In the genomic region with DNA sequence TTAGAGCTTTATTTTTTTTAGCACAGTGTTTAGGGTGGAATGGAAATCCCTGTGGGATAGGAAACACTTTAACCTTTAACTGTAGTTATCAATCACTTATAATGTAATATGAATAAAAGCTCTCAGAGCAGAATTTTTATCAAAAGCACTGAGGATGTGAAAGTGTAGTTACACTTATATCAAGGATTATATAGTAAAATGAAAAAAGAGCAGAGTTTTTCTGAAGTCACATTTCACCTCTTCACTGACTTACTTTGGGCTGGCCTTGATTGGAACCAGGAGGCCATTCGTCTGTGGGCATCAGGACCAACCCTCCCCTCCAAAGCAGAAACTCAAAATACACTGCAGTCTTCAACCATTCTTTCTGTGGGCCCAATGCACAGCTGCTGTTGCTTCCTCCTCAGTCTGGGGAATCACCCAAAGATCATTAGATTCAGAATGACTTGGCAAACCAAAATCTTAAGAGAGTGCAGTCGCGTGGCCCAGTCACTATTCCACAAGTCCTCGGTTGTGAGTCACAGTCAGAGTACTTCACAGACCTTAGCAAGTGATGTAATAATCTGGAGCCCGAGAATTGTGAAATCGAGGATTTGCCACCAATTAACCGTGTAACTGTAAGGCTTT, we compare ENCODE assay signal across 1 cellular context.
A peak's percentile ranks its signal among the peaks of the same experiment; 100 is the strongest.
TF ChIP-seq lines count a peak whose summit lies in the region.

No MANE protein-coding gene starts in this region.

TF ChIP-seq in GM12878, 131 proteins besides CTCF, POLR2A, EP300 and RAD21 (continued from another document and continues in another):
- TF ChIP-seq, protein P1, sequence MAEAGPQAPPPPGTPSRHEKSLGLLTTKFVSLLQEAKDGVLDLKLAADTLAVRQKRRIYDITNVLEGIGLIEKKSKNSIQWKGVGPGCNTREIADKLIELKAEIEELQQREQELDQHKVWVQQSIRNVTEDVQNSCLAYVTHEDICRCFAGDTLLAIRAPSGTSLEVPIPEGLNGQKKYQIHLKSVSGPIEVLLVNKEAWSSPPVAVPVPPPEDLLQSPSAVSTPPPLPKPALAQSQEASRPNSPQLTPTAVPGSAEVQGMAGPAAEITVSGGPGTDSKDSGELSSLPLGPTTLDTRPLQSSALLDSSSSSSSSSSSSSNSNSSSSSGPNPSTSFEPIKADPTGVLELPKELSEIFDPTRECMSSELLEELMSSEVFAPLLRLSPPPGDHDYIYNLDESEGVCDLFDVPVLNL (IDR thresholded peaks at IDR 0.05; ENCODE audit: low read depth, low read length) = no peak
- TF ChIP-seq PAX5 (IDR thresholded peaks at IDR 0.05; ENCODE audit: borderline replicate concordance, low read depth, low read length) = peak; percentile 18; the same call in 1 of the 2 replicates
- TF ChIP-seq NBN (IDR thresholded peaks at IDR 0.05) = peak; percentile 72
- TF ChIP-seq TCF3 (IDR thresholded peaks at IDR 0.05; ENCODE audit: borderline replicate concordance, insufficient read depth, low read depth, low read length) = peak; percentile 87
- TF ChIP-seq, protein P2, sequence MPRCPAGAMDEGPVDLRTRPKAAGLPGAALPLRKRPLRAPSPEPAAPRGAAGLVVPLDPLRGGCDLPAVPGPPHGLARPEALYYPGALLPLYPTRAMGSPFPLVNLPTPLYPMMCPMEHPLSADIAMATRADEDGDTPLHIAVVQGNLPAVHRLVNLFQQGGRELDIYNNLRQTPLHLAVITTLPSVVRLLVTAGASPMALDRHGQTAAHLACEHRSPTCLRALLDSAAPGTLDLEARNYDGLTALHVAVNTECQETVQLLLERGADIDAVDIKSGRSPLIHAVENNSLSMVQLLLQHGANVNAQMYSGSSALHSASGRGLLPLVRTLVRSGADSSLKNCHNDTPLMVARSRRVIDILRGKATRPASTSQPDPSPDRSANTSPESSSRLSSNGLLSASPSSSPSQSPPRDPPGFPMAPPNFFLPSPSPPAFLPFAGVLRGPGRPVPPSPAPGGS (IDR thresholded peaks at IDR 0.05; ENCODE audit: borderline replicate concordance, insufficient read depth, low read depth, low read length, poor library complexity, severe bottlenecking) = peak; percentile 77
- no peak for TF ChIP-seq FOS (IDR thresholded peaks at IDR 0.05; ENCODE audit: borderline replicate concordance, extremely low read depth, insufficient read length)
- TF ChIP-seq MXI1 (IDR thresholded peaks at IDR 0.05; ENCODE audit: low read depth, low read length) = no peak
- no peak for TF ChIP-seq ATF3 (IDR thresholded peaks at IDR 0.05; ENCODE audit: borderline replicate concordance, extremely low read depth, low read depth, low read length)
- TF ChIP-seq SPI1 (IDR thresholded peaks at IDR 0.05; ENCODE audit: borderline replicate concordance, insufficient read depth, low read depth, low read length) = no peak
- 0 out of 2 replicates have a peak, but pooled peaks have one; percentile 49 for TF ChIP-seq POLR2AphosphoS5 (IDR thresholded peaks at IDR 0.05; ENCODE audit: low read length)
- TF ChIP-seq CBFB (IDR thresholded peaks at IDR 0.05; ENCODE audit: low read depth) = 0 out of 2 replicates have a peak, but pooled peaks have one; percentile 31
- no peak; the same call in 1 of the 2 replicates for TF ChIP-seq TBL1XR1 (IDR thresholded peaks at IDR 0.05; ENCODE audit: low read depth, low read length)
- TF ChIP-seq PKNOX1 (IDR thresholded peaks at IDR 0.05) = no peak
- peak; percentile 71 to 88; a peak in 2 of 4 replicates for TF ChIP-seq CEBPB (IDR thresholded peaks at IDR 0.05; ENCODE audit: borderline replicate concordance in 1 of 2, low read depth in 2 of 2, low read length in 2 of 2)
- no peak for TF ChIP-seq CBX3 (IDR thresholded peaks at IDR 0.05; ENCODE audit: borderline replicate concordance, low read depth)
- peak; percentile 85; the same call in 1 of the 2 replicates for TF ChIP-seq ZBED1 (IDR thresholded peaks at IDR 0.05; ENCODE audit: borderline replicate concordance)
- peak; percentile 92 for TF ChIP-seq JUND (IDR thresholded peaks at IDR 0.05; ENCODE audit: low read depth, low read length)
- TF ChIP-seq, protein P3, sequence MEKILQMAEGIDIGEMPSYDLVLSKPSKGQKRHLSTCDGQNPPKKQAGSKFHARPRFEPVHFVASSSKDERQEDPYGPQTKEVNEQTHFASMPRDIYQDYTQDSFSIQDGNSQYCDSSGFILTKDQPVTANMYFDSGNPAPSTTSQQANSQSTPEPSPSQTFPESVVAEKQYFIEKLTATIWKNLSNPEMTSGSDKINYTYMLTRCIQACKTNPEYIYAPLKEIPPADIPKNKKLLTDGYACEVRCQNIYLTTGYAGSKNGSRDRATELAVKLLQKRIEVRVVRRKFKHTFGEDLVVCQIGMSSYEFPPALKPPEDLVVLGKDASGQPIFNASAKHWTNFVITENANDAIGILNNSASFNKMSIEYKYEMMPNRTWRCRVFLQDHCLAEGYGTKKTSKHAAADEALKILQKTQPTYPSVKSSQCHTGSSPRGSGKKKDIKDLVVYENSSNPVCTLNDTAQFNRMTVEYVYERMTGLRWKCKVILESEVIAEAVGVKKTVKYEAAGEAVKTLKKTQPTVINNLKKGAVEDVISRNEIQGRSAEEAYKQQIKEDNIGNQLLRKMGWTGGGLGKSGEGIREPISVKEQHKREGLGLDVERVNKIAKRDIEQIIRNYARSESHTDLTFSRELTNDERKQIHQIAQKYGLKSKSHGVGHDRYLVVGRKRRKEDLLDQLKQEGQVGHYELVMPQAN (conservative IDR thresholded peaks at IDR 0.05) = no peak
- no peak for TF ChIP-seq CHD4 (IDR thresholded peaks at IDR 0.05)
- TF ChIP-seq POLR2AphosphoS2 (IDR thresholded peaks at IDR 0.05; ENCODE audit: low read depth, low read length) = no peak
- no peak for TF ChIP-seq STAT1 (conservative IDR thresholded peaks at IDR 0.05)
- TF ChIP-seq SMAD1 (IDR thresholded peaks at IDR 0.05; ENCODE audit: low read depth, partially characterized antibody) = no peak
- TF ChIP-seq, protein P4, sequence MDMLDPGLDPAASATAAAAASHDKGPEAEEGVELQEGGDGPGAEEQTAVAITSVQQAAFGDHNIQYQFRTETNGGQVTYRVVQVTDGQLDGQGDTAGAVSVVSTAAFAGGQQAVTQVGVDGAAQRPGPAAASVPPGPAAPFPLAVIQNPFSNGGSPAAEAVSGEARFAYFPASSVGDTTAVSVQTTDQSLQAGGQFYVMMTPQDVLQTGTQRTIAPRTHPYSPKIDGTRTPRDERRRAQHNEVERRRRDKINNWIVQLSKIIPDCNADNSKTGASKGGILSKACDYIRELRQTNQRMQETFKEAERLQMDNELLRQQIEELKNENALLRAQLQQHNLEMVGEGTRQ (IDR thresholded peaks at IDR 0.05; ENCODE audit: borderline replicate concordance, low read depth, low read length) = no peak
- TF ChIP-seq, protein P5, sequence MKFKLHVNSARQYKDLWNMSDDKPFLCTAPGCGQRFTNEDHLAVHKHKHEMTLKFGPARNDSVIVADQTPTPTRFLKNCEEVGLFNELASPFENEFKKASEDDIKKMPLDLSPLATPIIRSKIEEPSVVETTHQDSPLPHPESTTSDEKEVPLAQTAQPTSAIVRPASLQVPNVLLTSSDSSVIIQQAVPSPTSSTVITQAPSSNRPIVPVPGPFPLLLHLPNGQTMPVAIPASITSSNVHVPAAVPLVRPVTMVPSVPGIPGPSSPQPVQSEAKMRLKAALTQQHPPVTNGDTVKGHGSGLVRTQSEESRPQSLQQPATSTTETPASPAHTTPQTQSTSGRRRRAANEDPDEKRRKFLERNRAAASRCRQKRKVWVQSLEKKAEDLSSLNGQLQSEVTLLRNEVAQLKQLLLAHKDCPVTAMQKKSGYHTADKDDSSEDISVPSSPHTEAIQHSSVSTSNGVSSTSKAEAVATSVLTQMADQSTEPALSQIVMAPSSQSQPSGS (IDR thresholded peaks at IDR 0.05; ENCODE audit: low read length) = peak; percentile 96
- peak; percentile 90 for TF ChIP-seq BCL11A (IDR thresholded peaks at IDR 0.05; ENCODE audit: low read depth, low read length)
- peak; percentile 63; the same call in 1 of the 2 replicates for TF ChIP-seq ZNF24 (IDR thresholded peaks at IDR 0.05)
- no peak for TF ChIP-seq SMC3 (IDR thresholded peaks at IDR 0.05; ENCODE audit: borderline replicate concordance, low read length)
- TF ChIP-seq ASH2L (IDR thresholded peaks at IDR 0.05; ENCODE audit: borderline replicate concordance, low read depth) = peak; percentile 90; the same call in 1 of the 2 replicates
- TF ChIP-seq CHD2 (IDR thresholded peaks at IDR 0.05; ENCODE audit: borderline replicate concordance, low read depth, low read length) = 0 out of 2 replicates have a peak, but pooled peaks have one; percentile 44
- TF ChIP-seq DPF2 (IDR thresholded peaks at IDR 0.05) = peak; percentile 91
- no peak for TF ChIP-seq RBBP5 (conservative IDR thresholded peaks at IDR 0.05)
- TF ChIP-seq IKZF1 (conservative IDR thresholded peaks at IDR 0.05) = peak; percentile 86
- TF ChIP-seq, protein P6, sequence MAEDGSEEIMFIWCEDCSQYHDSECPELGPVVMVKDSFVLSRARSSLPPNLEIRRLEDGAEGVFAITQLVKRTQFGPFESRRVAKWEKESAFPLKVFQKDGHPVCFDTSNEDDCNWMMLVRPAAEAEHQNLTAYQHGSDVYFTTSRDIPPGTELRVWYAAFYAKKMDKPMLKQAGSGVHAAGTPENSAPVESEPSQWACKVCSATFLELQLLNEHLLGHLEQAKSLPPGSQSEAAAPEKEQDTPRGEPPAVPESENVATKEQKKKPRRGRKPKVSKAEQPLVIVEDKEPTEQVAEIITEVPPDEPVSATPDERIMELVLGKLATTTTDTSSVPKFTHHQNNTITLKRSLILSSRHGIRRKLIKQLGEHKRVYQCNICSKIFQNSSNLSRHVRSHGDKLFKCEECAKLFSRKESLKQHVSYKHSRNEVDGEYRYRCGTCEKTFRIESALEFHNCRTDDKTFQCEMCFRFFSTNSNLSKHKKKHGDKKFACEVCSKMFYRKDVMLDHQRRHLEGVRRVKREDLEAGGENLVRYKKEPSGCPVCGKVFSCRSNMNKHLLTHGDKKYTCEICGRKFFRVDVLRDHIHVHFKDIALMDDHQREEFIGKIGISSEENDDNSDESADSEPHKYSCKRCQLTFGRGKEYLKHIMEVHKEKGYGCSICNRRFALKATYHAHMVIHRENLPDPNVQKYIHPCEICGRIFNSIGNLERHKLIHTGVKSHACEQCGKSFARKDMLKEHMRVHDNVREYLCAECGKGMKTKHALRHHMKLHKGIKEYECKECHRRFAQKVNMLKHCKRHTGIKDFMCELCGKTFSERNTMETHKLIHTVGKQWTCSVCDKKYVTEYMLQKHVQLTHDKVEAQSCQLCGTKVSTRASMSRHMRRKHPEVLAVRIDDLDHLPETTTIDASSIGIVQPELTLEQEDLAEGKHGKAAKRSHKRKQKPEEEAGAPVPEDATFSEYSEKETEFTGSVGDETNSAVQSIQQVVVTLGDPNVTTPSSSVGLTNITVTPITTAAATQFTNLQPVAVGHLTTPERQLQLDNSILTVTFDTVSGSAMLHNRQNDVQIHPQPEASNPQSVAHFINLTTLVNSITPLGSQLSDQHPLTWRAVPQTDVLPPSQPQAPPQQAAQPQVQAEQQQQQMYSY (CRISPR knock-in tag; IDR thresholded peaks at IDR 0.05) = no peak
- TF ChIP-seq RELA (IDR thresholded peaks at IDR 0.05; ENCODE audit: borderline replicate concordance, partially characterized antibody) = peak; percentile 55
- TF ChIP-seq YBX1 (IDR thresholded peaks at IDR 0.05) = no peak
- TF ChIP-seq GATAD2B (conservative IDR thresholded peaks at IDR 0.05; ENCODE audit: low read depth) = 0 out of 2 replicates have a peak, but pooled peaks have one; percentile 37
- TF ChIP-seq SMAD5 (IDR thresholded peaks at IDR 0.05; ENCODE audit: low read depth) = no peak
- TF ChIP-seq LARP7 (IDR thresholded peaks at IDR 0.05) = no peak
- peak in 1 of 2 experiments; percentile 67; a peak in 2 of 4 replicates for TF ChIP-seq ETV6 (conservative IDR thresholded peaks at IDR 0.05 in 1 of 2, IDR thresholded peaks at IDR 0.05 in 1 of 2; ENCODE audit: borderline replicate concordance in 1 of 2, low read depth in 1 of 2)
- TF ChIP-seq ZSCAN29 (IDR thresholded peaks at IDR 0.05) = no peak
- TF ChIP-seq ATF7 (IDR thresholded peaks at IDR 0.05; ENCODE audit: low read depth) = peak; percentile 97
- TF ChIP-seq SREBF1 (IDR thresholded peaks at IDR 0.05; ENCODE audit: low read length) = no peak
- peak; percentile 97 for TF ChIP-seq TCF12 (IDR thresholded peaks at IDR 0.05; ENCODE audit: low read depth, low read length)
- peak; percentile 75 for TF ChIP-seq ZNF687 (IDR thresholded peaks at IDR 0.05)
